Comparison of ENCODE assay signal across 12 cellular contexts in the genomic region with DNA sequence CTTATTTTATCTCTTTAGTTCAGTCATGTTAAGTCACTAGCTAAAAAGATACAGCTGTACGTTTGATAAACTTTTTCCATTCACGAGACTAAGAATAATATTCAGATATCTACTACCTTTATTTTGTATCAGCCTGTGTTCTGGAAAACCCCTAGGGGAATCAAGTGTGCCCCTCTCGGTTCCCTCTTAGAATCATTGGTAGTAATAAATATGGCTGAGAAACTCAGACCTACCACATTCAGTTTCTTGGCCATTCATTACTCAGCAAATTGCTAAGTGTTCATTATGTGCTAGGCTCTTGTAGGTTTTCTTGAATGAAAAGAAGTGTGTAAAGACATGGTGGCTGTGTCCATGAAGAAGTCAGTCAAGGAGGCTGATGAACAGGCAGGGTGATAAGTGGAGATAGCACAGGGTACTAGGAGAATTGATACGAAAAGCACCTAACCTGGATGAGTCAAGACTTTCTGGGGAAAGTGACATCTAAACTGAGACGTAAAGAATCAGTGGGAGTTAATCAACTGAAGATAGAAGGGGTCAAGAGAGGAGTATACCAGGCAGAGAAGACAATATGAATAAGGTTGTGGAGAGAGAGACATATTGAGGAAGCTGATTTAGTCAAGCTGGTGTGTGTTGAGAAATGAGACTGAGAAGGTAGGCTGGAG.
DNase-seq lines count a peak whose midpoint lies in the region; ATAC-seq and TF ChIP-seq lines count a peak whose summit lies in the region.
"Had no signal": no experiment of that assay in that cellular context is flagged by ENCODE, and none has a peak within 500 bp of the region (broad histone marks: within the 10 kb centered on the region; RNA-seq: fewer than 3 reads in every experiment).

No MANE protein-coding gene starts in this region.

- H3K27ac ChIP-seq in left lung = no peak overlapping the region
- H3K27ac ChIP-seq: lower lobe of right lung, vagina had no signal

- H3K36me3 Mint-ChIP-seq in activated B cell treated with CpG ODN at 0.5 μM for 24 hours (ENCODE audit: low read depth) = peaks cover 62% of the 10 kb centered on the region

- H3K27me3 ChIP-seq in left lung = no peaks in the 10 kb centered on the region
- H3K27me3 ChIP-seq: vagina had no signal

- no peaks in the 10 kb centered on the region for H3K9me3 Mint-ChIP-seq in activated B cell treated with CpG ODN at 0.5 μM for 24 hours

- peaks cover 0 to 6% of the 10 kb centered on the region in 2 donors for H3K36me3 ChIP-seq in left lung
- H3K36me3 ChIP-seq: vagina had no signal

- peak overlapping the region; percentile 76 for H3K27ac Mint-ChIP-seq in activated B cell treated with CpG ODN at 0.5 μM for 24 hours

- H3K4me3 ChIP-seq in GM12865 (ENCODE audit: low read depth, low read length) = no peak overlapping the region
- H3K4me3 ChIP-seq in left lung = no peak overlapping the region
- H3K4me3 ChIP-seq: lower lobe of right lung, vagina had no signal

- H3K9me3 ChIP-seq in left lung = no peaks in the 10 kb centered on the region
- H3K9me3 ChIP-seq: lower lobe of right lung, vagina had no signal

- intact Hi-C loops in activated B cell treated with CpG ODN at 0.5 μM for 24 hours (cut with micrococcal nuclease) = loop anchor here (5.0 kb wide), 1 partner anchor 81 kb away; no protein-coding TSS in a partner anchor
- intact Hi-C loops in left lung (cut with DNase I) = no loop called here

- POLR2A ChIA-PET in activated B cell treated with CpG ODN at 0.5 μM for 24 hours (lab: Charles Lee) = interaction anchor here (0.5 kb wide), 1 partner anchor 180 kb away, joined by 3 read pairs; no protein-coding TSS in a partner anchor

- no peak for TF ChIP-seq CTCF in GM12865 (IDR thresholded peaks at IDR 0.05; ENCODE audit: insufficient read depth, low read depth, low read length, missing control alignments)
- TF ChIP-seq CTCF in activated B cell treated with CpG ODN at 0.5 μM for 24 hours (IDR thresholded peaks at IDR 0.05) = no peak
- TF ChIP-seq CTCF in left lung (IDR thresholded peaks at IDR 0.05) = no peak

- H3K27me3 Mint-ChIP-seq in activated B cell treated with CpG ODN at 0.5 μM for 24 hours = no peaks in the 10 kb centered on the region

- ATAC-seq in GM18870 (IDR thresholded peaks at IDR 0.05; ENCODE audit: unreplicated experiment) = peak; percentile 60
- ATAC-seq in HG02642 (IDR thresholded peaks at IDR 0.05; ENCODE audit: poor library complexity, unreplicated experiment) = peak; percentile 51
- ATAC-seq in activated B cell treated with CpG ODN at 0.5 μM for 24 hours (ENCODE audit: low read depth) = peak; percentile 70
- no peak for ATAC-seq in left lung
- ATAC-seq in esophagus mucosa = no peak
- ATAC-seq: lower lobe of right lung had no signal

- DNase-seq in GM12865 (ENCODE audit: low read depth) = peak; percentile 9
- no peak for DNase-seq in activated B cell treated with CpG ODN at 0.5 μM for 24 hours
- no peak for DNase-seq in left lung
- no peak for DNase-seq in T-helper 9 cell
- DNase-seq: lower lobe of right lung; NCI-H187 treated with DMSO at 0.1 percent for 48 hours; stimulated activated CD4-positive, alpha-beta T cell treated with anti-CD3 and anti-CD28 coated beads, Interleukin-2, amount 100 ng/mL, for 24 hours; SW 1271 had no signal

- peak overlapping the region; percentile 33 for H3K4me3 Mint-ChIP-seq in activated B cell treated with CpG ODN at 0.5 μM for 24 hours

- CTCF ChIA-PET in activated B cell treated with CpG ODN at 0.5 μM for 24 hours (lab: Charles Lee) = interaction anchor here (1.0 to 2.6 kb wide), 2 partner anchors 13 to 175 kb away, joined by 3 to 8 read pairs; partner anchors contain the start of gene CEP120

- peaks cover 17% of the 10 kb centered on the region for H3K4me1 Mint-ChIP-seq in activated B cell treated with CpG ODN at 0.5 μM for 24 hours

- H3K4me1 ChIP-seq in left lung = no peaks in the 10 kb centered on the region
- H3K4me1 ChIP-seq: lower lobe of right lung, vagina had no signal

Comparison
In these comparisons a context has a peak if more than half of its experiments do, and no peak if none do; other contexts are left out.
1. ATAC-seq: peak in GM18870 (single experiment), HG02642 (single experiment) and activated B cell treated with CpG ODN at 0.5 μM for 24 hours (single experiment); none in left lung (single experiment) and esophagus mucosa (single experiment).